In genomic region chr16:81601008-81601428, GRCh38 we compare ENCODE assay signal across 11 cellular contexts.
DNase-seq lines count a peak whose midpoint lies in the region; TF ChIP-seq lines count a peak whose summit lies in the region.
"Had no signal": no experiment of that assay in that cellular context is flagged by ENCODE, and none has a peak within 500 bp of the region (broad histone marks: within the 10 kb centered on the region; RNA-seq: fewer than 3 reads in every experiment).

No MANE protein-coding gene starts in this region.

- H4K20me1 ChIP-seq in H9 (ENCODE audit: control insufficient read depth, insufficient read depth, insufficient read length) = no peaks in the 10 kb centered on the region
- peaks cover 24% of the 10 kb centered on the region; the same call in 1 of the 2 replicates for H4K20me1 ChIP-seq in Karpas-422 (ENCODE audit: insufficient read depth, low read depth, low read length)

- no peak overlapping the region for H3K56ac ChIP-seq in H9 (ENCODE audit: insufficient read length, low read depth, low read length)

- no peak overlapping the region; a peak in 1 of 7 replicates for H3K27ac Mint-ChIP-seq in H9

- no peak overlapping the region for H3K4me3 Mint-ChIP-seq in H9
- H3K4me3 Mint-ChIP-seq: activated B cell treated with CpG ODN at 0.5 μM for 24 hours had no signal

- no peak overlapping the region for H2AK5ac ChIP-seq in H9 (ENCODE audit: insufficient read length, low read length)

- no CpG with 5 or more reads among the region's 9 CpGs for WGBS in H9 (ENCODE audit: extremely low coverage, insufficient read length, low lambda C conversion rate)

- no peak overlapping the region for H3K18ac ChIP-seq in H9 (ENCODE audit: insufficient read length, low read depth, low read length)

- H2AFZ ChIP-seq in H9 (ENCODE audit: low read length) (no peak overlapping the region), Karpas-422 (ENCODE audit: low read length) (no peak overlapping the region)

- no peaks in the 10 kb centered on the region for H3K9me3 ChIP-seq in stomach smooth muscle (ENCODE audit: control insufficient read depth in 2 of 2, low read length in 2 of 2)
- no peaks in the 10 kb centered on the region for H3K9me3 ChIP-seq in H9 (ENCODE audit: control insufficient read depth, low read depth, low read length)
- no peaks in the 10 kb centered on the region for H3K9me3 ChIP-seq in Karpas-422 (ENCODE audit: low read length)

- H3K79me2 ChIP-seq in H9 (ENCODE audit: insufficient read depth, low read length) (peaks cover under 1% of the 10 kb centered on the region; the same call in 1 of the 2 replicates), Karpas-422 (ENCODE audit: low read length) (no peaks in the 10 kb centered on the region)

- H3K36me3 ChIP-seq in stomach smooth muscle (ENCODE audit: control insufficient read depth in 2 of 2, insufficient read depth in 2 of 2, low read length in 2 of 2) (no peaks in the 10 kb centered on the region), Karpas-422 (ENCODE audit: insufficient read depth, low read length) (no peaks in the 10 kb centered on the region)

- no peak overlapping the region for H4K5ac ChIP-seq in H9 (ENCODE audit: insufficient read length, low read depth, low read length)

- H3K9me2 ChIP-seq in Karpas-422 (replicated peaks; ENCODE audit: insufficient read depth, low read length) = no peaks in the 10 kb centered on the region

- no peak overlapping the region for H2BK5ac ChIP-seq in H9 (ENCODE audit: insufficient read length, low read length)

- H3K14ac ChIP-seq in H9 (ENCODE audit: insufficient read depth, low read length) = no peak overlapping the region

- no peak overlapping the region for H2BK20ac ChIP-seq in H9 (ENCODE audit: low read depth, low read length, poor library complexity, severe bottlenecking)

- no peak overlapping the region for H2BK15ac ChIP-seq in H9 (ENCODE audit: low read depth, low read length)

- H3K27ac ChIP-seq in VCaP (peak overlapping the region; percentile 70), stomach smooth muscle (ENCODE audit: low read length) (peak overlapping the region; percentile 66), H9 (ENCODE audit: insufficient read length, low read depth, low read length) (no peak overlapping the region), Karpas-422 (ENCODE audit: low read length) (no peak overlapping the region)

- TF ChIP-seq CTCF in VCaP (conservative IDR thresholded peaks at IDR 0.05) (no peak), H9 (conservative IDR thresholded peaks at IDR 0.05) (no peak)

- H3K9me3 Mint-ChIP-seq in H9 = no peaks in the 10 kb centered on the region
- H3K9me3 Mint-ChIP-seq: activated B cell treated with CpG ODN at 0.5 μM for 24 hours had no signal

- H2BK120ac ChIP-seq in H9 (ENCODE audit: low read depth, low read length, poor library complexity, severe bottlenecking) = no peak overlapping the region

- H3K9ac ChIP-seq in stomach smooth muscle (ENCODE audit: low read length in 2 of 2) = no peak overlapping the region
- H3K9ac ChIP-seq in H9 (ENCODE audit: extremely low read depth, insufficient read length, low read length) = no peak overlapping the region
- no peak overlapping the region for H3K9ac ChIP-seq in Karpas-422 (ENCODE audit: low read length)

- no peak overlapping the region for H3K4me3 ChIP-seq in stomach smooth muscle (ENCODE audit: low read length in 2 of 2)
- no peak overlapping the region for H3K4me3 ChIP-seq in Karpas-422 (ENCODE audit: low read length)
- H3K4me3 ChIP-seq: lung had no signal

- H3K27me3 ChIP-seq in stomach smooth muscle (ENCODE audit: control insufficient read depth in 1 of 2, insufficient read depth in 2 of 2, low read length in 2 of 2) (no peaks in the 10 kb centered on the region), H9 (ENCODE audit: insufficient read depth, low read length) (no peaks in the 10 kb centered on the region), Karpas-422 (ENCODE audit: low read length) (no peaks in the 10 kb centered on the region)

- H3K4me1 Mint-ChIP-seq in H9 = peaks cover 31 to 37% of the 10 kb centered on the region in 2 experiments

- H4K91ac ChIP-seq in H9 (ENCODE audit: insufficient read length, low read depth, low read length) = no peak overlapping the region

- H3K79me1 ChIP-seq in H9 (ENCODE audit: insufficient read depth, low read depth, low read length, poor library complexity, severe bottlenecking) = peaks cover 2% of the 10 kb centered on the region

- H3K4ac ChIP-seq in H9 (ENCODE audit: low read depth, low read length) = no peak overlapping the region

- peaks cover 30% of the 10 kb centered on the region for H3K4me1 ChIP-seq in stomach smooth muscle (ENCODE audit: control insufficient read depth, insufficient read depth, low read length)
- H3K4me1 ChIP-seq in H9 (ENCODE audit: insufficient read depth, low read length) = peaks cover 3% of the 10 kb centered on the region; the same call in 1 of the 2 replicates
- no peaks in the 10 kb centered on the region for H3K4me1 ChIP-seq in Karpas-422 (ENCODE audit: low read length)

- no peaks in the 10 kb centered on the region for H3K27me3 Mint-ChIP-seq in H9 (ENCODE audit: low read depth)
- H3K27me3 Mint-ChIP-seq: activated B cell treated with CpG ODN at 0.5 μM for 24 hours had no signal

- DNase-seq in HPDE6-E6E7 (ENCODE audit: extremely low spot score) (peak; percentile 99), glomerular visceral epithelial cell (ENCODE audit: extremely low spot score) (peak; percentile 76), NOMO-1 treated with dmso at 0.1 percent for 144 hours (lab: John Stamatoyannopoulos, UW; ENCODE audit: unreplicated experiment) (no peak), COLO668 (lab: John Stamatoyannopoulos, UW; ENCODE audit: unreplicated experiment) (no peak), H9 (no peak), Karpas-422 (no peak)
- DNase-seq: activated B cell treated with CpG ODN at 0.5 μM for 24 hours, H7 had no signal

- no peaks in the 10 kb centered on the region for H3K23me2 ChIP-seq in H9 (ENCODE audit: insufficient read length, low read depth, low read length, poor library complexity, severe bottlenecking)

- H2BK12ac ChIP-seq in H9 (ENCODE audit: insufficient read length, low read depth, low read length) = no peak overlapping the region

- H3K4me2 ChIP-seq in H9 (ENCODE audit: insufficient read depth, insufficient read length, low read length) (no peak overlapping the region), Karpas-422 (ENCODE audit: low read depth, low read length, poor library complexity, severe bottlenecking) (no peak overlapping the region)

- no peak overlapping the region for H3T11ph ChIP-seq in H9 (ENCODE audit: low read length)

- peaks cover 0 to 2% (median 0%) of the 10 kb centered on the region in 3 experiments; a peak in 1 of 7 replicates for H3K36me3 Mint-ChIP-seq in H9 (ENCODE audit: insufficient read depth in 1 of 3, low read depth in 3 of 3)

- no peak overlapping the region for H4K8ac ChIP-seq in H9 (replicated peaks; ENCODE audit: insufficient read length, low read depth, low read length)

- no peak overlapping the region for H3K23ac ChIP-seq in H9 (ENCODE audit: insufficient read length, low read depth, low read length)

Comparison
In these comparisons a context has a peak if more than half of its experiments do, and no peak if none do; other contexts are left out.
1. DNase-seq: peak in HPDE6-E6E7 (single experiment) and glomerular visceral epithelial cell (single experiment); none in NOMO-1 treated with dmso at 0.1 percent for 144 hours (single experiment), COLO668 (single experiment), H9 (single experiment) and Karpas-422 (single experiment).
2. H3K27ac ChIP-seq: peak in VCaP (single experiment) and stomach smooth muscle (single experiment); none in H9 (single experiment) and Karpas-422 (single experiment).